Comparison of ENCODE assay signal across 20 cellular contexts in the genomic region with DNA sequence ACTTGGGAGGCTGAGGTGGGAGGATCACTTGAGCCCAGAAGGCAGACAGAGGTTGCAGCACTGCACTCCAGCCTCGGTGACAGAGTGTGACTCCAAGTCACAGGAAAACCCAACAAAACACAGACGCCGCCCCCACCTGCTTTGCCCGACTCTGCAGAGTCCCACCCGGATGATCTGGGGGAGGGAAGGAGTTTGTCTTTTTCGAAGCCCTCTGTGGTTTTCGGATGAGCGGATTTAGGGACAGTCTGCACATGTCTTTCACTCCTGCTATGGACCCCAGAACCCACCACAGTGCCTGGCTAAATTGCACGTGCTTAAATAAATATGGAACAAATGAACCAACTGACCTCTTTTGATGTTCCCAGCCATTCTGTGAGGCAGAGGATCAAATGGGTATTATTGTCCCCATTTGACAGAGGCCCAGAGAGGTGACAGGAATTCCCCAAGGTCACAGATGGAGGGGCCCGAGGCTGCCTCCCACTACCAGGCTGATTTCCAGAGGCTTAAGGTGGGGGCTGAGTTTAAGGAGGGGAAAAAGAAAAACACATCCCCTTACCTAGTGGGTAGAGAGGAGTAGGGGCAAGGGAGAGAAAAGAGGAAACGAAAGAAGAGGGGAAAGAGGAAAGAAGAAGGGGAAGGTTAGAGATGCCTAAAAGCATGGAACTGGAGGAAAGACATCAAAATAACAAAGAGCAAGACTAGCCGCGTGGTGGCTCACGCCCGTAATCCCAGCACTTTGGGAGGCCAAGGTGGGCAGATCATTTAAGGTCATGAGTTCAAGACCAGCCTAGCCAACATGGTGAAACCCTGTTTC. TPM values are rescaled to one million over a fixed set of nuclear protein-coding genes. Genes with fewer than 3 reads are reported as not detected.
DNase-seq lines count a peak whose midpoint lies in the region; ATAC-seq, FAIRE-seq and TF ChIP-seq lines count a peak whose summit lies in the region.
"Had no signal": no experiment of that assay in that cellular context is flagged by ENCODE, and none has a peak within 500 bp of the region (broad histone marks: within the 10 kb centered on the region; RNA-seq: fewer than 3 reads in every experiment).

No MANE protein-coding gene starts in this region.

- H3K27ac ChIP-seq in breast epithelium, result peak overlapping the region; percentile 78 to 83
- peak overlapping the region; percentile 51 to 66 for H3K27ac ChIP-seq in prostate gland

- no peak for DNase-seq in GM12891 (ENCODE audit: insufficient read length, low spot score)
- DNase-seq in NOMO-1 treated with dmso at 0.1 percent for 144 hours (lab: John Stamatoyannopoulos, UW; ENCODE audit: unreplicated experiment), result peak; percentile 82
- DNase-seq in breast epithelium (ENCODE audit: low spot score in 2 of 2), result no peak
- DNase-seq in prostate gland (ENCODE audit: low spot score), result no peak
- no peak for DNase-seq in Right ventricle myocardium superior
- no peak for DNase-seq in NCI-H187 (lab: John Stamatoyannopoulos, UW)
- DNase-seq: activated CD4-positive, CD25-positive, alpha-beta regulatory T cell; activated CD8-positive, alpha-beta memory T cell treated with anti-CD3 and anti-CD28 coated beads, Interleukin-2, amount 10 ng/mL, durations not matched to agents 7 days and 5 days; GOT3; IMR-90; midbrain; NCI-H1105; NCI-H69; nucleus accumbens; stimulated activated CD4-positive, alpha-beta T cell treated with anti-CD3 and anti-CD28 coated beads, Interleukin-1b, Interleukin-23, amount 100 ng/mL, for 48 hours had no signal

- no peak overlapping the region for H3K4me3 ChIP-seq in breast epithelium
- H3K4me3 ChIP-seq in prostate gland, result no peak overlapping the region

- peak; percentile 5 for FAIRE-seq in GM12891 (lab: Jason Lieb, UNC)
- FAIRE-seq: G401.6, RCC 7860 had no signal

- no peak for ATAC-seq in GM21526 (IDR thresholded peaks at IDR 0.05; ENCODE audit: low FRiP score, unreplicated experiment)
- no peak for ATAC-seq in Right ventricle myocardium superior (ENCODE audit: poor library complexity)
- ATAC-seq in HG02588 (IDR thresholded peaks at IDR 0.05; ENCODE audit: unreplicated experiment), result no peak
- ATAC-seq: activated CD8-positive, alpha-beta memory T cell treated with anti-CD3 and anti-CD28 coated beads, Interleukin-2, amount 10 ng/mL, durations not matched to agents 7 days and 5 days; sciatic nerve had no signal

- H3K9me3 ChIP-seq in breast epithelium (no peaks in the 10 kb centered on the region), prostate gland (no peaks in the 10 kb centered on the region)

- WGBS in prostate gland, result 78% methylated on average over 15 of the region's 15 CpGs

- no peaks in the 10 kb centered on the region for H3K36me3 ChIP-seq in breast epithelium
- no peaks in the 10 kb centered on the region for H3K36me3 ChIP-seq in prostate gland

- intact Hi-C loops in breast epithelium (cut with DNase I; ENCODE audit: low total_unique reads) (no loop called here), prostate gland (cut with DNase I) (no loop called here), Right ventricle myocardium superior (cut with DNase I) (no loop called here)

- peaks cover 0 to 6% of the 10 kb centered on the region in 2 donors for H3K4me1 ChIP-seq in breast epithelium
- peaks cover 4% of the 10 kb centered on the region for H3K4me1 ChIP-seq in prostate gland (replicated peaks)

- no peak for TF ChIP-seq CTCF in breast epithelium (IDR thresholded peaks at IDR 0.05)
- no peak for TF ChIP-seq CTCF in prostate gland (IDR thresholded peaks at IDR 0.05)

- H3K27me3 ChIP-seq in breast epithelium (no peaks in the 10 kb centered on the region), prostate gland (replicated peaks; ENCODE audit: insufficient read depth) (no peaks in the 10 kb centered on the region)

- TF ChIP-seq POLR2A in GM12891 (IDR thresholded peaks at IDR 0.05; ENCODE audit: low read depth, low read length), result no peak
- TF ChIP-seq POLR2A in breast epithelium (IDR thresholded peaks at IDR 0.05), result no peak
- TF ChIP-seq POLR2A in prostate gland (IDR thresholded peaks at IDR 0.05), result no peak

TF ChIP-seq in GM12891, 5 proteins besides CTCF, POLR2A, EP300 and RAD21:
- TF ChIP-seq SPI1 (IDR thresholded peaks at IDR 0.05; ENCODE audit: low read depth, low read length) (peak; percentile 86), PAX5 (IDR thresholded peaks at IDR 0.05; ENCODE audit: insufficient read depth, low read length, severe bottlenecking) (no peak)

RNA-seq across cellular contexts. Expression of a gene that starts 59.4 kb away (rescaled TPM):
- polyA plus RNA-seq in GM12891 (2012; ENCODE audit: low read depth, missing spikeins), result 184 TPM
- 100 to 1,000 TPM in 1 of 3 donors, 10 to 100 TPM in 2; 57.6 to 116 (median 80.3) TPM for total RNA-seq in breast epithelium
- 10 to 100 TPM; 33.8 to 68.1 TPM for total RNA-seq in prostate gland
- 56.4 TPM for total RNA-seq in Right ventricle myocardium superior
